Comparison of ENCODE assay signal across 8 cellular contexts in genomic region chr17:81199482-81199830, GRCh38. TPM values are rescaled to one million over a fixed set of nuclear protein-coding genes. Genes with fewer than 3 reads are reported as not detected.
"Had no signal": no experiment of that assay in that cellular context is flagged by ENCODE, and none has a peak within 500 bp of the region (broad histone marks: within the 10 kb centered on the region; RNA-seq: fewer than 3 reads in every experiment).

No MANE protein-coding gene starts in this region.

- FAIRE-seq: HTR-8/SVneo, K562 had no signal

- H3K4me3 ChIP-seq: K562 had no signal

- H3K27ac ChIP-seq: HL-60 had no signal

- ATAC-seq: K562 had no signal

- DNase-seq: IMR-90, KBM-7 had no signal

RNA-seq across cellular contexts. Expression of gene PVALEF, which starts 34.1 kb away (rescaled TPM):
- total RNA-seq: HT-29, HT1080, IMR-90, K562 had no signal
- polyA plus RNA-seq: IgD-negative memory B cell, IMR-90, K562 had no signal
